ENCODE assay signal across 1 cellular context in the genomic region with DNA sequence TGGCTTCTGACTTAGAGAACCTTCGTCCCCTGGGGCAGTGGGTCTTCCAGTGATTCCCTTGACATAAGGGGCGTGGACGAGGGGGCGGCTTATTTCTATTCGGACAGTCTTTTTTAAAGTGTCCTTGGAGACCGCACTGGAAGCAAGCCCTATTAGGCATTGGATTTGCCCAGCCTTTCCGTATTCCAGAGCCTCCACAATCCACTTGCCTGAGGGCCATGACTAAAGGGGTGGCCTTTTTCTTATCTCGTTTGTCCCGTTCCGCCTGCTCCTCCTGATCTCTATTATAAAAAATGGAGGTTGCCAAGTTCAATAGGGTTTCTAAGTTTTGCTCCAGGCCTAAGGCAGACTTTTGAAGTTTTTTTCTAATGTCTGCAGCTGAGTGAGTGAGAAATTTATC. TPM values are rescaled to one million over a fixed set of nuclear protein-coding genes. Genes with fewer than 3 reads are reported as not detected.
"Had no signal": no experiment of that assay in that cellular context is flagged by ENCODE, and none has a peak within 500 bp of the region (broad histone marks: within the 10 kb centered on the region; RNA-seq: fewer than 3 reads in every experiment).

No MANE protein-coding gene starts in this region.

RNA-seq across cellular contexts. Expression of gene MMP17, which starts 49.0 kb away (rescaled TPM):
- total RNA-seq: OCI-LY7 had no signal
